Comparison of ENCODE assay signal across 8 cellular contexts in genomic region chr2:218229239-218229638, GRCh38. TPM values are rescaled to one million over a fixed set of nuclear protein-coding genes. Genes with fewer than 3 reads are reported as not detected.
DNase-seq lines count a peak whose midpoint lies in the region; ATAC-seq and TF ChIP-seq lines count a peak whose summit lies in the region.

No MANE protein-coding gene starts in this region.

- 6 to 15% methylated on average over 3 of the region's 3 CpGs for WGBS in esophagus squamous epithelium, 2 donors
- 44 to 63% (median 51%) methylated on average over 3 of the region's 3 CpGs for WGBS in psoas muscle, 3 donors

- TF ChIP-seq CTCF in CD4-positive, alpha-beta T cell (IDR thresholded peaks at IDR 0.05) = no peak
- TF ChIP-seq CTCF in esophagus squamous epithelium (IDR thresholded peaks at IDR 0.05) (no peak), psoas muscle (IDR thresholded peaks at IDR 0.05) (no peak)

- H3K4me3 ChIP-seq in esophagus squamous epithelium (no peak overlapping the region), psoas muscle (no peak overlapping the region)

- no peak for TF ChIP-seq POLR2A in esophagus squamous epithelium (IDR thresholded peaks at IDR 0.05)

- peak overlapping the region; percentile 91 for H3K27ac Mint-ChIP-seq in CD4-positive, alpha-beta T cell
- peak overlapping the region; percentile 88 for H3K27ac Mint-ChIP-seq in T-helper 17 cell

- intact Hi-C loops in CD4-positive, alpha-beta T cell (cut with DNase I, micrococcal nuclease) = loop anchor here in 1 of 2 experiments (1.0 to 5.0 kb wide), 2 partner anchors 11 to 42 kb away; no protein-coding TSS in a partner anchor
- intact Hi-C loops in esophagus squamous epithelium (cut with DNase I) (no loop called here), psoas muscle (cut with DNase I) (no loop called here)

- ATAC-seq in CD4-positive, alpha-beta T cell (ENCODE audit: poor library complexity) = peak; percentile 82
- ATAC-seq in GM19395 (IDR thresholded peaks at IDR 0.05; ENCODE audit: unreplicated experiment) = peak; percentile 90
- peak; percentile 94 for ATAC-seq in HG03442 (IDR thresholded peaks at IDR 0.05; ENCODE audit: unreplicated experiment)
- ATAC-seq in T-helper 17 cell = peak; percentile 87
- ATAC-seq in psoas muscle = peak in 2 of 4 donors; percentile 53 to 56

- no peaks in the 10 kb centered on the region for H3K27me3 Mint-ChIP-seq in CD4-positive, alpha-beta T cell
- H3K27me3 Mint-ChIP-seq in T-helper 17 cell = no peaks in the 10 kb centered on the region

- peak in 6 of 10 experiments; percentile 13 to 38 (median 24) for DNase-seq in CD4-positive, alpha-beta T cell
- DNase-seq in T-helper 17 cell = no peak
- DNase-seq in esophagus squamous epithelium (lab: John Stamatoyannopoulos, UW) = no peak
- DNase-seq in psoas muscle = no peak
- no peak for DNase-seq in retina
- no peak for DNase-seq in DMS53 treated with DMSO at 0.1 percent for 48 hours (lab: John Stamatoyannopoulos, UW; ENCODE audit: unreplicated experiment)

- peaks cover 92% of the 10 kb centered on the region for H3K36me3 Mint-ChIP-seq in CD4-positive, alpha-beta T cell (ENCODE audit: low read depth)
- H3K36me3 Mint-ChIP-seq in T-helper 17 cell (ENCODE audit: low read depth) = peaks cover 8% of the 10 kb centered on the region

- peaks cover 78% of the 10 kb centered on the region for H3K4me1 Mint-ChIP-seq in CD4-positive, alpha-beta T cell (ENCODE audit: low read depth)
- H3K4me1 Mint-ChIP-seq in T-helper 17 cell = peaks cover 45% of the 10 kb centered on the region

- peaks cover 16 to 70% (median 37%) of the 10 kb centered on the region in 3 donors for H3K4me1 ChIP-seq in esophagus squamous epithelium
- H3K4me1 ChIP-seq in psoas muscle = peaks cover 38% of the 10 kb centered on the region

- CTCF ChIA-PET in CD4-positive, alpha-beta T cell (lab: Charles Lee) = interaction anchor here (0.7 to 1.8 kb wide), 6 partner anchors 9 to 482 kb away, joined by 3 to 8 read pairs (median 4); partner anchors contain the start of genes AAMP, PNKD and TMBIM1

- H3K27ac ChIP-seq in CD4-positive, alpha-beta T cell (ENCODE audit: low read depth, low read length) = peak overlapping the region; percentile 51
- H3K27ac ChIP-seq in esophagus squamous epithelium (peak overlapping the region; percentile 49 to 78 (median 68)), psoas muscle (peak overlapping the region; percentile 39)

- H3K36me3 ChIP-seq in esophagus squamous epithelium = peaks cover 12 to 100% (median 63%) of the 10 kb centered on the region in 3 donors
- H3K36me3 ChIP-seq in psoas muscle (ENCODE audit: insufficient read depth in 1 of 2, low read depth in 1 of 2) = peaks cover 22 to 100% of the 10 kb centered on the region in 2 donors

- no peaks in the 10 kb centered on the region for H3K9me3 ChIP-seq in CD4-positive, alpha-beta T cell (ENCODE audit: control insufficient read depth, low read length)
- H3K9me3 ChIP-seq in T-helper 17 cell (ENCODE audit: control insufficient read depth, low read length, poor library complexity, severe bottlenecking) (no peaks in the 10 kb centered on the region), esophagus squamous epithelium (no peaks in the 10 kb centered on the region), psoas muscle (no peaks in the 10 kb centered on the region)

- POLR2A ChIA-PET in CD4-positive, alpha-beta T cell (lab: Charles Lee) = interaction anchor here (0.6 to 7.8 kb wide), 11 partner anchors 9 to 62 kb away, joined by 3 to 64 read pairs (median 3); partner anchors contain the start of genes ARPC2 and CXCR1

- no peaks in the 10 kb centered on the region for H3K27me3 ChIP-seq in CD4-positive, alpha-beta T cell (ENCODE audit: control insufficient read depth, insufficient read depth, low read length)
- H3K27me3 ChIP-seq in esophagus squamous epithelium (no peaks in the 10 kb centered on the region), psoas muscle (ENCODE audit: insufficient read depth in 3 of 3, low read length in 2 of 3) (no peaks in the 10 kb centered on the region)

- H3K4me3 Mint-ChIP-seq in CD4-positive, alpha-beta T cell = peak overlapping the region; percentile 71
- H3K4me3 Mint-ChIP-seq in T-helper 17 cell = peak overlapping the region; percentile 56

- no peaks in the 10 kb centered on the region for H3K9me3 Mint-ChIP-seq in CD4-positive, alpha-beta T cell

RNA-seq across cellular contexts. Expression of gene ARPC2, which starts 12.2 kb away (rescaled TPM):
- total RNA-seq in CD4-positive, alpha-beta T cell = 100 to 1,000 TPM; 448 to 452 TPM
- 100 to 1,000 TPM; 424 to 467 TPM for total RNA-seq in T-helper 17 cell
- 100 to 1,000 TPM; 465 to 690 (median 542) TPM for total RNA-seq in esophagus squamous epithelium
- total RNA-seq in psoas muscle = 100 to 1,000 TPM; 150 to 218 (median 188) TPM
- polyA plus RNA-seq in psoas muscle = 100 to 1,000 TPM; 170 to 274 (median 244) TPM

RNA-seq across cellular contexts. Expression of gene GPBAR1, which starts 31.6 kb away (rescaled TPM):
- 1 to 10 TPM; 1.6 to 1.8 TPM for total RNA-seq in CD4-positive, alpha-beta T cell
- 1 to 10 TPM; 1.5 to 2.7 TPM for total RNA-seq in T-helper 17 cell
- total RNA-seq in esophagus squamous epithelium = 1 to 10 TPM in 1 of 4 donors, under 1 TPM in 2, not detected in 1; 0.26 to 1.3 (median 0.31) TPM
- total RNA-seq in psoas muscle = under 1 TPM; 0.24 to 0.74 (median 0.24) TPM
- under 1 TPM; 0.45 to 0.59 (median 0.56) TPM for polyA plus RNA-seq in psoas muscle

RNA-seq across cellular contexts. Expression of gene AAMP, which starts 40.7 kb away (rescaled TPM):
- 10 to 100 TPM; 40.2 to 42.5 TPM for total RNA-seq in CD4-positive, alpha-beta T cell
- total RNA-seq in T-helper 17 cell (10 to 100 TPM; 46.8 to 47.0 TPM), esophagus squamous epithelium (100 to 1,000 TPM in 3 of 4 donors, 10 to 100 TPM in 1; 97.9 to 136 (median 118) TPM), psoas muscle (10 to 100 TPM; 52.7 to 70.6 (median 62.5) TPM)
- polyA plus RNA-seq in psoas muscle = 100 to 1,000 TPM in 2 of 3 donors, 10 to 100 TPM in 1; 73.8 to 120 (median 115) TPM

RNA-seq across cellular contexts. Expression of gene PNKD, which starts 41.1 kb away (rescaled TPM):
- 10 to 100 TPM in 1 of 2 experiments, 1 to 10 TPM in 1; 9.2 to 10.6 TPM for total RNA-seq in CD4-positive, alpha-beta T cell
- total RNA-seq in T-helper 17 cell = 10 to 100 TPM; 21.1 to 31.2 TPM
- total RNA-seq in esophagus squamous epithelium = 10 to 100 TPM; 19.7 to 34.3 (median 28.0) TPM
- 10 to 100 TPM; 31.5 to 54.5 (median 41.0) TPM for total RNA-seq in psoas muscle
- 10 to 100 TPM; 55.6 to 86.9 (median 68.1) TPM for polyA plus RNA-seq in psoas muscle

Comparison
In these comparisons a context has a peak if more than half of its experiments do, and no peak if none do; other contexts are left out.
1. DNase-seq: peak in CD4-positive, alpha-beta T cell (6 of 10); none in T-helper 17 cell (0 of 3), esophagus squamous epithelium (single experiment), psoas muscle (0 of 2), retina (single experiment) and DMS53 treated with DMSO at 0.1 percent for 48 hours (single experiment).
2. Peak in every context shown above with its lines, with median percentiles within 50 percentile points of each other: H3K27ac ChIP-seq.